ENCODE assay signal across 8 cellular contexts in genomic region chr19:7558667-7559066, GRCh38. TPM values are rescaled to one million over a fixed set of nuclear protein-coding genes. Genes with fewer than 3 reads are reported as not detected.
"Had no signal": no experiment of that assay in that cellular context is flagged by ENCODE, and none has a peak within 500 bp of the region (broad histone marks: within the 10 kb centered on the region; RNA-seq: fewer than 3 reads in every experiment).

No MANE protein-coding gene starts in this region.

- H3K4me2 ChIP-seq: KMS-11 had no signal

- H3K4me3 ChIP-seq: K562 had no signal

- DNase-seq: IMR-90, KBM-7, KG1 had no signal

- H3K27ac ChIP-seq: HL-60, KMS-11 had no signal

- ATAC-seq: HepG2, K562 had no signal

RNA-seq across cellular contexts. Expression of gene CAMSAP3, which starts 37.0 kb away (rescaled TPM):
- total RNA-seq: HT1080, IMR-90 had no signal
